Comparison of ENCODE assay signal across 8 cellular contexts in genomic region chr5:40678021-40678939, GRCh38. TPM values are rescaled to one million over a fixed set of nuclear protein-coding genes. Genes with fewer than 3 reads are reported as not detected.
DNase-seq lines count a peak whose midpoint lies in the region; ATAC-seq and TF ChIP-seq lines count a peak whose summit lies in the region.

No MANE protein-coding gene starts in this region.

- H3K27me3 ChIP-seq in adrenal gland (no peaks in the 10 kb centered on the region), liver (ENCODE audit: control insufficient read depth in 4 of 4, insufficient read depth in 4 of 4, low read length in 3 of 4) (peaks cover 0 to 5% (median 3%) of the 10 kb centered on the region in 4 donors)

- no peak for DNase-seq in AG09309 (ENCODE audit: low read depth)
- peak; percentile 70 for DNase-seq in Jurkat, Clone E6-1 (ENCODE audit: low read depth, low spot score)
- DNase-seq in adrenal gland: no peak
- DNase-seq in left lobe of liver (ENCODE audit: low spot score): no peak
- no peak for DNase-seq in activated CD4-positive, alpha-beta T cell treated with anti-CD3 and anti-CD28 coated beads for 1 hour

- H3K36me3 ChIP-seq in adrenal gland (replicated peaks in 1 of 2) (no peaks in the 10 kb centered on the region), liver (ENCODE audit: control insufficient read depth in 4 of 4, insufficient read depth in 3 of 4, low read depth in 1 of 4, low read length in 3 of 4) (no peaks in the 10 kb centered on the region), urinary bladder (ENCODE audit: insufficient read depth) (no peaks in the 10 kb centered on the region)

- H3K27ac ChIP-seq in adrenal gland (peak overlapping the region in 4 of 5 donors; percentile 72 to 90 (median 80)), liver (ENCODE audit: low read depth in 1 of 2, low read length in 2 of 2) (no peak overlapping the region), urinary bladder (ENCODE audit: low read depth) (no peak overlapping the region)

- H3K4me1 ChIP-seq in adrenal gland (replicated peaks in 1 of 2): peaks cover 0 to 15% of the 10 kb centered on the region in 2 donors
- H3K4me1 ChIP-seq in liver (ENCODE audit: control insufficient read depth in 4 of 4, insufficient read depth in 4 of 4, low read length in 3 of 4): peaks cover 10 to 24% (median 17%) of the 10 kb centered on the region in 4 donors
- peaks cover 2% of the 10 kb centered on the region for H3K4me1 ChIP-seq in urinary bladder (ENCODE audit: insufficient read depth)

- 43 to 50% (median 48%) methylated on average over 7 of the region's 7 CpGs for WGBS in adrenal gland, 4 donors
- 53% methylated on average over 7 of the region's 7 CpGs for WGBS in liver
- 53% methylated on average over 7 of the region's 7 CpGs for WGBS in urinary bladder

- H3K9me3 ChIP-seq in adrenal gland (replicated peaks in 1 of 3): no peaks in the 10 kb centered on the region
- H3K9me3 ChIP-seq in liver (ENCODE audit: control insufficient read depth in 4 of 4, low read length in 3 of 4): peaks cover 0 to 4% (median under 1%) of the 10 kb centered on the region in 4 donors

- peak overlapping the region; percentile 40 for H3K4me3 ChIP-seq in AG09309 (ENCODE audit: control insufficient read depth, low read depth, low read length)
- H3K4me3 ChIP-seq in Jurkat, Clone E6-1 (ENCODE audit: low read length): peak overlapping the region; percentile 67
- H3K4me3 ChIP-seq in adrenal gland: peak overlapping the region in 2 of 4 donors; percentile 40 to 76
- peak overlapping the region in 2 of 3 donors; percentile 35 to 65 for H3K4me3 ChIP-seq in liver (ENCODE audit: low read depth in 1 of 3, low read length in 3 of 3)
- peak overlapping the region; percentile 68 for H3K4me3 ChIP-seq in urinary bladder (ENCODE audit: low read depth, low read length)

- no peak for TF ChIP-seq CTCF in AG09309 (IDR thresholded peaks at IDR 0.05; ENCODE audit: control insufficient read depth, insufficient read depth, low read depth, low read length, missing control alignments)
- TF ChIP-seq CTCF in adrenal gland (IDR thresholded peaks at IDR 0.05): no peak
- no peak for TF ChIP-seq CTCF in liver (IDR thresholded peaks at IDR 0.05; ENCODE audit: low read depth, low read length, missing input control)

- no peak for TF ChIP-seq POLR2A in adrenal gland (IDR thresholded peaks at IDR 0.05)

- peak overlapping the region in 1 of 2 donors; percentile 55 for H3K9ac ChIP-seq in liver (ENCODE audit: low read depth in 1 of 2, low read length in 2 of 2)

- intact Hi-C loops in adrenal gland (cut with DNase I): no loop called here

- ATAC-seq in left lobe of liver (no peak), GM19035 (IDR thresholded peaks at IDR 0.05; ENCODE audit: unreplicated experiment) (no peak)

- no peak for TF ChIP-seq RAD21 in liver (IDR thresholded peaks at IDR 0.05)

TF ChIP-seq in liver, 16 proteins besides CTCF, POLR2A, EP300 and RAD21:
- no peak for TF ChIP-seq SP1 (IDR thresholded peaks at IDR 0.05)
- no peak for TF ChIP-seq HNF4A (conservative IDR thresholded peaks at IDR 0.05)
- no peak for TF ChIP-seq NR2F2 (IDR thresholded peaks at IDR 0.05)
- no peak for TF ChIP-seq EGR1 (IDR thresholded peaks at IDR 0.05; ENCODE audit: low read depth in 2 of 2)
- TF ChIP-seq JUND (IDR thresholded peaks at IDR 0.05): no peak

RNA-seq across cellular contexts. Expression of gene PTGER4, which starts 1.4 kb away (rescaled TPM):
- polyA plus RNA-seq in Jurkat, Clone E6-1 (2012; ENCODE audit: insufficient read depth, insufficient read length): 22.7 TPM
- total RNA-seq in adrenal gland: 10 to 100 TPM; 15.7 to 89.6 (median 33.8) TPM
- polyA plus RNA-seq in adrenal gland: 1 to 10 TPM; 3.4 to 5.2 (median 5.0) TPM
- 1 to 10 TPM; 3.6 to 6.8 TPM for total RNA-seq in liver
- 1 to 10 TPM in 1 of 2 donors, under 1 TPM in 1; 0.60 to 1.9 TPM for polyA plus RNA-seq in liver
- 11.4 TPM for total RNA-seq in urinary bladder
- polyA plus RNA-seq in urinary bladder: 15.7 TPM
- 0.96 TPM for total RNA-seq in left lobe of liver

Comparison
In these comparisons a context has a peak if more than half of its experiments do, and no peak if none do; other contexts are left out.
1. H3K27ac ChIP-seq: peak in adrenal gland (4 of 5); none in liver (0 of 2) and urinary bladder (single experiment).